8 cellular contexts compared by ENCODE assay signal in the genomic region with DNA sequence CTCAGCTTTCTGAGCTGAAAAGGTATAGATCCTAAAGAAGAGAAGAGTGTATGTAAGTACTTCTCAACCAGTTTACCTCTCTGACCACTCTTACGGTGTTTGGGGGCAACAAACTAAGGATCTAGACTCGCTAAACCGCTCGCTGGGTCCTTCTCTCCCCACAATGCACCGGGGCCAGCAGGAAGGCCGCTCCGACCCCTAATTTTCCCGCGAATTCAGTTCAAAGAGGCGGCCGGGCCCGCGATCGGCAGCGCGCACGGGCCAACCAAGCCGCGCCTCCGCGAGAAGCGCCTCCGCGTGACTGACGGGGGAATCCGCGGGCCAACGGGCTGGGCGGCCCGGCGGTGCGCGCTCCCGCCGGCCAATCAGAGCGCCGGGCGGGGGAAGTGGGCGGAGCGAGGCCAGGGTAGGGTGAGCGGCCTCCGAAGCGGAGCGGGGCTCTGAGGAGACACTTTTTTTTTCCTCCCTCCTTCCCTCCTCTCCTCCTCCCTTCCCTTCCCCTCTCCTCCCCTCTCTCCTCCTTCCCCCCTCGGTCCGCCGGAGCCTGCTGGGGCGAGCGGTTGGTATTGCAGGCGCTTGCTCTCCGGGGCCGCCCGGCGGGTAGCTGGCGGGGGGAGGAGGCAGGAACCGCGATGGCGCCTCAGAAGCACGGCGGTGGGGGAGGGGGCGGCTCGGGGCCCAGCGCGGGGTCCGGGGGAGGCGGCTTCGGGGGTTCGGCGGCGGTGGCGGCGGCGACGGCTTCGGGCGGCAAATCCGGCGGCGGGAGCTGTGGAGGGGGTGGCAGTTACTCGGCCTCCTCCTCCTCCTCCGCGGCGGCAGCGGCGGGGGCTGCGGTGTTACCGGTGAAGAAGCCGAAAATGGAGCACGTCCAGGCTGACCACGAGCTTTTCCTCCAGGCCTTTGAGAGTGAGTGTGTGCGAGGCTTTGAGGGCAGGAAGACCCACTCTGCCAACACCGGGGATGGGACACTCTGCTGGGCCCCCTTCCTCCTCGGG. TPM values are rescaled to one million over a fixed set of nuclear protein-coding genes. Genes with fewer than 3 reads are reported as not detected.
DNase-seq lines count a peak whose midpoint lies in the region; ATAC-seq and TF ChIP-seq lines count a peak whose summit lies in the region.
"Not testable (repeated sequence)": the region's sequence is repeated elsewhere in the genome, so short reads cannot be mapped to it uniquely, and the experiment has no call there.

A gene (plus strand): TSS at position 393 of the 995 bp plus-strand sequence. CDS start 240 bp downstream, at position 633.

- H3K56ac ChIP-seq in IMR-90 (ENCODE audit: extremely low read depth, insufficient read depth, low read length), result peak within 1 kb of the TSS; percentile 97

- 2% methylated on average over 9 of the region's 93 CpGs; no CpG with 5 or more reads in 1 of the 2 experiments for WGBS in IMR-90 (ENCODE audit: extremely low coverage in 2 of 2, insufficient read length in 1 of 2), 2 experiments

- BruUV-seq in IMR-90 (replicated peaks; lab: Mats Ljungman, UMichigan), result not testable (repeated sequence)

- not testable (repeated sequence) for TF ChIP-seq POLR2A in IMR-90 (IDR thresholded peaks at IDR 0.05; ENCODE audit: low read depth, low read length)

- H3K27ac Mint-ChIP-seq in endothelial cell (ENCODE audit: unreplicated experiment), result peak within 1 kb of the TSS; percentile 48

- not testable (repeated sequence) for TF ChIP-seq RAD21 in IMR-90 (IDR thresholded peaks at IDR 0.05; ENCODE audit: low read length)

- peak within 1 kb of the TSS; percentile 91 for H3K4me3 Mint-ChIP-seq in endothelial cell (ENCODE audit: unreplicated experiment)

- H4K8ac ChIP-seq in IMR-90 (ENCODE audit: low read depth in 2 of 2, low read length in 2 of 2), result peak within 1 kb of the TSS; percentile 96 to 100

- peaks cover 48% of the 10 kb centered on the region for H3K79me2 ChIP-seq in OCI-LY3 (ENCODE audit: low read length)

- H3K18ac ChIP-seq in IMR-90 (ENCODE audit: low read depth, low read length), result peak within 1 kb of the TSS; percentile 90

- H2BK20ac ChIP-seq in IMR-90 (ENCODE audit: low read depth, low read length), result not testable (repeated sequence)

- peak within 1 kb of the TSS; percentile 94 for H3K9ac ChIP-seq in IMR-90 (ENCODE audit: low read depth, low read length)
- H3K9ac ChIP-seq in OCI-LY3 (ENCODE audit: low read length), result peak within 1 kb of the TSS; percentile 96

- H3K4me1 Mint-ChIP-seq in endothelial cell (ENCODE audit: unreplicated experiment), result not testable (repeated sequence)

- POLR2A ChIA-PET in IMR-90 (lab: Charles Lee; ENCODE audit: unreplicated experiment), result not testable (repeated sequence)

- not testable (repeated sequence) for H3K36me3 ChIP-seq in IMR-90 (ENCODE audit: control insufficient read depth, insufficient read depth, low read length); OCI-LY3 (replicated peaks; ENCODE audit: low read depth, low read length)

- peak within 1 kb of the TSS; percentile 86 for H3K4ac ChIP-seq in IMR-90 (ENCODE audit: low read depth, low read length)

- H3K4me3 ChIP-seq in IMR-90 (ENCODE audit: insufficient read depth, low read depth, low read length), result peak within 1 kb of the TSS; percentile 91
- H3K4me3 ChIP-seq in OCI-LY3 (ENCODE audit: low read length), result peak within 1 kb of the TSS; percentile 84

- not testable (repeated sequence) for H3K27me3 ChIP-seq in IMR-90 (ENCODE audit: control insufficient read depth, insufficient read depth, low read length); OCI-LY3 (ENCODE audit: low read depth, low read length)

- not testable (repeated sequence) for H3K4me1 ChIP-seq in IMR-90 (ENCODE audit: control insufficient read depth, insufficient read depth, low read length); OCI-LY3 (ENCODE audit: low read length)

- intact Hi-C loops in IMR-90 (cut with micrococcal nuclease), result not testable (repeated sequence)

- in situ Hi-C loops in IMR-90 (cut with MboI; ENCODE audit: low sequenced_read_pairs), result not testable (repeated sequence)

- H2BK15ac ChIP-seq in IMR-90 (ENCODE audit: low read depth, low read length), result not testable (repeated sequence)

- not testable (repeated sequence) for H3K27me3 Mint-ChIP-seq in endothelial cell (ENCODE audit: unreplicated experiment)

- peak within 1 kb of the TSS; percentile 76 for H2BK120ac ChIP-seq in IMR-90 (ENCODE audit: low read depth, low read length)

- peak within 1 kb of the TSS; percentile 91 for H2BK5ac ChIP-seq in IMR-90 (ENCODE audit: low read depth, low read length, poor library complexity, severe bottlenecking)

- H3K9me1 ChIP-seq in IMR-90 (ENCODE audit: insufficient read depth, low read length), result not testable (repeated sequence)

- H3K9me3 Mint-ChIP-seq in endothelial cell (ENCODE audit: unreplicated experiment), result not testable (repeated sequence)

- not testable (repeated sequence) for H4K20me1 ChIP-seq in IMR-90 (ENCODE audit: insufficient read depth, low read length)
- H4K20me1 ChIP-seq in OCI-LY3 (ENCODE audit: insufficient read depth, low read length), result peaks cover 19% of the 10 kb centered on the region

- H3K4me2 ChIP-seq in IMR-90 (ENCODE audit: low read depth, low read length) (peak within 1 kb of the TSS; percentile 99), OCI-LY3 (ENCODE audit: low read length) (peak within 1 kb of the TSS; percentile 79)

- not testable (repeated sequence) for TF ChIP-seq CTCF in IMR-90 (conservative IDR thresholded peaks at IDR 0.05; ENCODE audit: low read depth, low read length); OCI-LY3 (IDR thresholded peaks at IDR 0.05; ENCODE audit: low read depth, low read length); endothelial cell (IDR thresholded peaks at IDR 0.05; ENCODE audit: unreplicated experiment)

- H3K14ac ChIP-seq in IMR-90 (replicated peaks; ENCODE audit: low read depth, low read length), result peak within 1 kb of the TSS; percentile 92

- peak within 1 kb of the TSS; percentile 94 for H4K5ac ChIP-seq in IMR-90 (ENCODE audit: low read depth, low read length)

- peak within 1 kb of the TSS; percentile 95; the same call in 1 of the 2 replicates for H3K23ac ChIP-seq in IMR-90 (ENCODE audit: low read depth, low read length)

- not testable (repeated sequence) for H2AK9ac ChIP-seq in IMR-90 (replicated peaks; ENCODE audit: low read depth, low read length, poor library complexity)

- H2AK5ac ChIP-seq in IMR-90 (ENCODE audit: low read depth, low read length), result peak within 1 kb of the TSS; percentile 59

- DNase-seq in D341Med (ENCODE audit: low spot score), result peak; percentile 88
- DNase-seq in IMR-90, result peak; percentile 81
- DNase-seq in activated CD8-positive, alpha-beta memory T cell treated with anti-CD3 and anti-CD28 coated beads, Interleukin-2, amount 50 U/mL, for 24 hours (ENCODE audit: extremely low read depth), result peak; percentile 48
- peak; percentile 84 for DNase-seq in endothelial cell (ENCODE audit: low spot score)
- DNase-seq in midbrain (lab: John Stamatoyannopoulos, UW), result peak; percentile 91
- DNase-seq in stimulated activated CD8-positive, alpha-beta memory T cell treated with anti-CD3 and anti-CD28 coated beads, Interleukin-15, amount 100 ng/mL, for 24 hours (ENCODE audit: low read depth), result peak; percentile 58

- not testable (repeated sequence) for H3K36me3 Mint-ChIP-seq in endothelial cell (ENCODE audit: low read depth, unreplicated experiment)

- H3K9me3 ChIP-seq in IMR-90 (ENCODE audit: control insufficient read depth, insufficient read depth, low read length); OCI-LY3 (ENCODE audit: insufficient read depth, low read length): not testable (repeated sequence)

- peak; percentile 85 for ATAC-seq in GM21526 (IDR thresholded peaks at IDR 0.05; ENCODE audit: low FRiP score, unreplicated experiment)
- ATAC-seq in IMR-90 (ENCODE audit: low read depth), result peak; percentile 98

- peak within 1 kb of the TSS; percentile 93 for H2AFZ ChIP-seq in IMR-90 (replicated peaks; ENCODE audit: low read length, poor library complexity)
- peak within 1 kb of the TSS; percentile 31; the same call in 1 of the 2 replicates for H2AFZ ChIP-seq in OCI-LY3 (ENCODE audit: low read depth, low read length)

- CTCF ChIA-PET in IMR-90 (lab: Yijun Ruan, JAX), result not testable (repeated sequence)

- dilution Hi-C loops in IMR-90 (cut with HindIII; ENCODE audit: low sequenced_read_pairs, unreplicated experiment), result not testable (repeated sequence)

- H3K27ac ChIP-seq in IMR-90 (ENCODE audit: insufficient read depth, low read length), result peak within 1 kb of the TSS; percentile 98
- H3K27ac ChIP-seq in OCI-LY3 (ENCODE audit: low read length), result peak within 1 kb of the TSS; percentile 74

- H4K91ac ChIP-seq in IMR-90 (ENCODE audit: insufficient read depth, low read depth, low read length), result peak within 1 kb of the TSS; percentile 62

- not testable (repeated sequence) for H3K79me1 ChIP-seq in IMR-90 (ENCODE audit: low read depth in 1 of 2, low read length in 2 of 2)

TF ChIP-seq in IMR-90, 13 proteins besides CTCF, POLR2A, EP300 and RAD21:
- TF ChIP-seq, protein P1, sequence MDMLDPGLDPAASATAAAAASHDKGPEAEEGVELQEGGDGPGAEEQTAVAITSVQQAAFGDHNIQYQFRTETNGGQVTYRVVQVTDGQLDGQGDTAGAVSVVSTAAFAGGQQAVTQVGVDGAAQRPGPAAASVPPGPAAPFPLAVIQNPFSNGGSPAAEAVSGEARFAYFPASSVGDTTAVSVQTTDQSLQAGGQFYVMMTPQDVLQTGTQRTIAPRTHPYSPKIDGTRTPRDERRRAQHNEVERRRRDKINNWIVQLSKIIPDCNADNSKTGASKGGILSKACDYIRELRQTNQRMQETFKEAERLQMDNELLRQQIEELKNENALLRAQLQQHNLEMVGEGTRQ (IDR thresholded peaks at IDR 0.05; ENCODE audit: low read depth, low read length), result 0 out of 2 replicates have a peak, but pooled peaks have one; percentile 20

RNA-seq across cellular contexts. Expression of the gene that starts here (rescaled TPM):
- 12.2 and 18.6 TPM in 2 replicates for total RNA-seq in IMR-90 (2012; rRNA removed)
- polyA plus RNA-seq in IMR-90 (2012; rRNA removed), result 9.9 and 12.3 TPM in 2 replicates
- 1.4 and 1.9 TPM in 2 replicates for polyA plus RNA-seq in IMR-90 (2012; cell fraction: cytosol; rRNA removed)
- 1.4 and 13.4 TPM in 2 replicates for polyA plus RNA-seq in IMR-90 (2012; cell fraction: nucleus; rRNA removed; ENCODE audit: low replicate concordance)
- total RNA-seq in endothelial cell (ENCODE audit: unreplicated experiment), result 18.3 TPM

Comparison
In these comparisons a context has a peak if more than half of its experiments do, and no peak if none do; other contexts are left out.
1. Peak in every context shown above with its lines: DNase-seq, ATAC-seq, H3K4me3 ChIP-seq and H3K27ac ChIP-seq.